In genomic region chr2:178193823-178194599, GRCh38 we compare ENCODE assay signal across 1 cellular context.
TF ChIP-seq lines count a peak whose summit lies in the region.

Gene OSBPL6, plus strand, starts transcription at chr2:178194512. Its CDS starts 111,673 bp downstream, at chr2:178306185.

TF ChIP-seq in K562, 482 proteins besides CTCF, POLR2A, EP300 and RAD21 (continued from another document):
- TF ChIP-seq ZBTB11 (CRISPR knock-in tag; IDR thresholded peaks at IDR 0.05) (no peak), SIN3A (IDR thresholded peaks at IDR 0.05; ENCODE audit: borderline replicate concordance in 2 of 2, control insufficient read depth in 1 of 2, low read depth in 2 of 2, low read length in 2 of 2) (peak in 1 of 2 experiments; percentile 18; a peak in 1 of 4 replicates), RBM39 (optimal IDR thresholded peaks at IDR 0.05; ENCODE audit: low read depth, low read length) (no peak), TCF3 (CRISPR knock-in tag; IDR thresholded peaks at IDR 0.05) (no peak), TSHZ1 (CRISPR knock-in tag; IDR thresholded peaks at IDR 0.05) (no peak), CXXC5 (CRISPR knock-in tag; IDR thresholded peaks at IDR 0.05) (peak; percentile 82), HMG20A (CRISPR knock-in tag; conservative IDR thresholded peaks at IDR 0.05) (no peak), MAFF (IDR thresholded peaks at IDR 0.05; ENCODE audit: low read length) (no peak), ETS2 (tag; IDR thresholded peaks at IDR 0.05; ENCODE audit: borderline replicate concordance, poor library complexity, severe bottlenecking) (no peak), PREB (CRISPR knock-in tag; IDR thresholded peaks at IDR 0.05) (no peak), CREBBP (IDR thresholded peaks at IDR 0.05; ENCODE audit: low read depth, low read length) (no peak), ASH1L (IDR thresholded peaks at IDR 0.05; ENCODE audit: borderline replicate concordance, low read depth, partially characterized antibody) (no peak), KLF16 (IDR thresholded peaks at IDR 0.05) (no peak), ZNF134 (CRISPR knock-in tag; conservative IDR thresholded peaks at IDR 0.05) (no peak), PURB (CRISPR knock-in tag; IDR thresholded peaks at IDR 0.05; ENCODE audit: low read depth) (no peak), ZNF3 (CRISPR knock-in tag; IDR thresholded peaks at IDR 0.05) (no peak), ZKSCAN1 (IDR thresholded peaks at IDR 0.05; ENCODE audit: low read depth, low read length) (no peak; the same call in 1 of the 2 replicates), CAMTA2 (CRISPR knock-in tag; conservative IDR thresholded peaks at IDR 0.05) (no peak), ZBTB43 (CRISPR knock-in tag; IDR thresholded peaks at IDR 0.05) (no peak), SIRT6 (IDR thresholded peaks at IDR 0.05; ENCODE audit: low read depth, low read length) (no peak), KLF13 (tag; IDR thresholded peaks at IDR 0.05; ENCODE audit: borderline replicate concordance, low read depth) (0 out of 2 replicates have a peak, but pooled peaks have one; percentile 6), ELF4 (CRISPR knock-in tag; IDR thresholded peaks at IDR 0.05) (no peak), MTA1 (IDR thresholded peaks at IDR 0.05; ENCODE audit: borderline replicate concordance) (no peak), POLR2G (IDR thresholded peaks at IDR 0.05; ENCODE audit: low read depth, low read length) (peak; percentile 87), ZNF668 (CRISPR knock-in tag; IDR thresholded peaks at IDR 0.05) (no peak), ZC3H4 (CRISPR knock-in tag; IDR thresholded peaks at IDR 0.05; ENCODE audit: borderline replicate concordance) (no peak), MIER1 (IDR thresholded peaks at IDR 0.05; ENCODE audit: low read depth) (no peak), ZFP36 (IDR thresholded peaks at IDR 0.05; ENCODE audit: low read depth, low read length, partially characterized antibody) (no peak), ZC3H8 (IDR thresholded peaks at IDR 0.05) (no peak), ZNF445 (CRISPR knock-in tag; IDR thresholded peaks at IDR 0.05; ENCODE audit: low read depth) (no peak), IRF1 (CRISPR knock-in tag; IDR thresholded peaks at IDR 0.05; ENCODE audit: borderline replicate concordance) (no peak), ARHGAP35 (IDR thresholded peaks at IDR 0.05; ENCODE audit: partially characterized antibody) (no peak), SP1 (CRISPR knock-in tag; IDR thresholded peaks at IDR 0.05) (no peak; the same call in none of the 2 replicates), ZNF316 (IDR thresholded peaks at IDR 0.05) (no peak), ZNF174 (CRISPR knock-in tag; IDR thresholded peaks at IDR 0.05) (no peak), CGGBP1 (CRISPR knock-in tag; IDR thresholded peaks at IDR 0.05) (no peak), YY1 (IDR thresholded peaks at IDR 0.05; ENCODE audit: borderline replicate concordance in 1 of 3, control insufficient read depth in 1 of 3, extremely low read depth in 1 of 3, insufficient read depth in 3 of 3, insufficient read length in 1 of 3, insufficient replicate concordance in 2 of 3, low read depth in 1 of 3, low read length in 2 of 3) (peak; percentile 30 to 76 (median 71)), GMEB1 (CRISPR knock-in tag; IDR thresholded peaks at IDR 0.05) (peak; percentile 39; the same call in 1 of the 2 replicates), BHLHE40 (IDR thresholded peaks at IDR 0.05; ENCODE audit: low read length) (peak; percentile 65; the same call in 1 of the 2 replicates), TBL1XR1 (IDR thresholded peaks at IDR 0.05; ENCODE audit: low read length in 2 of 2) (no peak), ZNF274 (IDR thresholded peaks at IDR 0.05; ENCODE audit: borderline replicate concordance, low read depth, low read length) (no peak), CHCHD3 (CRISPR knock-in tag; IDR thresholded peaks at IDR 0.05) (no peak), SMC3 (conservative IDR thresholded peaks at IDR 0.05; ENCODE audit: insufficient read depth, low read depth, low read length) (no peak), ARID2 (IDR thresholded peaks at IDR 0.05) (no peak), ZBTB1 (CRISPR knock-in tag; IDR thresholded peaks at IDR 0.05; ENCODE audit: borderline replicate concordance, low read depth) (no peak), ZFX (CRISPR knock-in tag; IDR thresholded peaks at IDR 0.05) (peak; percentile 97), MYBL2 (IDR thresholded peaks at IDR 0.05; ENCODE audit: low read depth) (no peak), MYBL2 (CRISPR knock-in tag; IDR thresholded peaks at IDR 0.05; ENCODE audit: borderline replicate concordance) (no peak), MAFG (tag; conservative IDR thresholded peaks at IDR 0.05) (no peak), DEAF1 (CRISPR knock-in tag; IDR thresholded peaks at IDR 0.05) (no peak), RFX7 (CRISPR knock-in tag; IDR thresholded peaks at IDR 0.05) (no peak), IFI16 (CRISPR knock-in tag; IDR thresholded peaks at IDR 0.05) (no peak), STAT5B (CRISPR knock-in tag; IDR thresholded peaks at IDR 0.05) (no peak), ZNF263 (CRISPR knock-in tag; IDR thresholded peaks at IDR 0.05; ENCODE audit: borderline replicate concordance) (0 out of 2 replicates have a peak, but pooled peaks have one; percentile 21), NFIC (IDR thresholded peaks at IDR 0.05) (no peak), NCOA6 (IDR thresholded peaks at IDR 0.05) (no peak), ZNF57 (CRISPR knock-in tag; IDR thresholded peaks at IDR 0.05) (no peak), KDM4B (IDR thresholded peaks at IDR 0.05; ENCODE audit: borderline replicate concordance in 2 of 2, low read depth in 1 of 2) (no peak; a peak in 1 of 4 replicates), ZNF512 (tag; IDR thresholded peaks at IDR 0.05) (no peak), C11orf30 (IDR thresholded peaks at IDR 0.05; ENCODE audit: low read depth) (no peak), SMARCC2 (IDR thresholded peaks at IDR 0.05; ENCODE audit: low read depth) (no peak)
